In genomic region chr17:27425991-27426390, GRCh38 we compare ENCODE assay signal across 24 cellular contexts.
"Had no signal": no experiment of that assay in that cellular context is flagged by ENCODE, and none has a peak within 500 bp of the region (broad histone marks: within the 10 kb centered on the region; RNA-seq: fewer than 3 reads in every experiment).

No MANE protein-coding gene starts in this region.

- H3K36me3 Mint-ChIP-seq: immature natural killer cell, memory B cell, mesothelial cell of epicardium had no signal

- H3K4me3 Mint-ChIP-seq: immature natural killer cell, memory B cell, mesothelial cell of epicardium had no signal

- H3K27me3 Mint-ChIP-seq: memory B cell had no signal

- H3K4me1 ChIP-seq: esophagus muscularis mucosa, foreskin keratinocyte, gastroesophageal sphincter, heart left ventricle, left ventricle myocardium inferior had no signal

- H3K4me2 ChIP-seq: hepatocyte had no signal

- H3K4me1 Mint-ChIP-seq: immature natural killer cell, memory B cell, mesothelial cell of epicardium had no signal

- DNase-seq: cerebellar nuclear complex; dermis blood vessel endothelial cell; dorsolateral prefrontal cortex; effector CD4-positive, alpha-beta T cell; effector memory CD4-positive, alpha-beta T cell; foreskin keratinocyte; heart left ventricle; hypothalamus; immature natural killer cell; islet precursor cell; kidney; kidney glomerular epithelial cell; left colon; left ventricle myocardium inferior; mammary epithelial cell; mucosa of descending colon had no signal

- H3K9me3 ChIP-seq: esophagus muscularis mucosa, heart left ventricle, mucosa of descending colon had no signal

- ATAC-seq: foreskin keratinocyte, gastroesophageal sphincter, heart left ventricle, left colon, left lobe of liver, mucosa of descending colon had no signal

- H3K27ac Mint-ChIP-seq: immature natural killer cell, memory B cell, mesothelial cell of epicardium had no signal

- H3K79me2 ChIP-seq: hepatocyte had no signal

- H3K9me3 Mint-ChIP-seq: immature natural killer cell, memory B cell had no signal

- H3K36me3 ChIP-seq: esophagus muscularis mucosa, gastroesophageal sphincter, heart left ventricle, left ventricle myocardium inferior had no signal

- H3K27ac ChIP-seq: coronary artery, dorsolateral prefrontal cortex, esophagus muscularis mucosa, foreskin keratinocyte, gastroesophageal sphincter, heart left ventricle, hepatocyte, left ventricle myocardium inferior had no signal

- H3K4me3 ChIP-seq: coronary artery, dorsolateral prefrontal cortex, esophagus muscularis mucosa, gastroesophageal sphincter, heart left ventricle, hepatocyte, left ventricle myocardium inferior, lung, mucosa of descending colon had no signal

- H3K27me3 ChIP-seq: dorsolateral prefrontal cortex, esophagus muscularis mucosa, foreskin keratinocyte, gastroesophageal sphincter, heart left ventricle, hepatocyte had no signal
